15 cellular contexts compared by ENCODE assay signal in the genomic region with DNA sequence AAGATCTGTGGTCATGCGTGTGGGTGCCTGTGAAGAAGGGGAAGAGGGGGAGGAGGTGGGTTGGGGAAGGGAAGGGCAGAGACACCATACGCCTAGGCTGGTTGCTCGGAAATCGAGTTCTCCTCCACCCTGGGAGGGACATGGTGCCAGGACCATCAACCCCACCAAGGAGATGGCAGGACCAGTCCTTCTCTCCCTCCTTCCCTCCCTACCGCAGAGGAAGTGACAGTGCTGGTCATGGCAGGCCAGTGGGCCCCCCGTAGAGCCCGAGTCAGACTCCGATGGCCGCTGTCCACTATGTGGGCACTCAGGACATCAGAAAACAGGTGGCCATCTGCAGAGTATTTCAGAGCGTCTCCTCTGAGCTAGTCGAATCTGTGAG.
DNase-seq lines count a peak whose midpoint lies in the region; ATAC-seq and TF ChIP-seq lines count a peak whose summit lies in the region.
"Had no signal": no experiment of that assay in that cellular context is flagged by ENCODE, and none has a peak within 500 bp of the region (broad histone marks: within the 10 kb centered on the region; RNA-seq: fewer than 3 reads in every experiment).

No MANE protein-coding gene starts in this region.

- H3K27ac Mint-ChIP-seq in activated B cell treated with CpG ODN at 0.5 μM for 24 hours (no peak overlapping the region), natural killer cell (no peak overlapping the region)
- H3K27ac Mint-ChIP-seq in activated T-helper 1 cell treated with anti-CD3 and anti-CD28 coated beads, Interleukin-12 subunit alpha, Interleukin-12 subunit beta, Interleukin-2, Interleukin-4 antibody, amounts not matched to agents 30 ng/mL and 10 ng/mL and 1 ng/mL, durations not matched to agents 14 hours and 24 hours and 36 hours: no peak overlapping the region

- CTCF ChIA-PET in activated B cell treated with CpG ODN at 0.5 μM for 24 hours (lab: Charles Lee): no interaction called here

- peaks cover 0 to 11% (median 8%) of the 10 kb centered on the region in 4 donors for H3K9me3 ChIP-seq in stomach

- POLR2A ChIA-PET in activated B cell treated with CpG ODN at 0.5 μM for 24 hours (lab: Charles Lee): no interaction called here

- no peak for TF ChIP-seq EP300 in stomach (IDR thresholded peaks at IDR 0.05)

- intact Hi-C loops in activated B cell treated with CpG ODN at 0.5 μM for 24 hours (cut with micrococcal nuclease): no loop called here
- intact Hi-C loops in natural killer cell (cut with micrococcal nuclease): no loop called here
- intact Hi-C loops in stomach (cut with DNase I; ENCODE audit: low total_unique reads): no loop called here
- intact Hi-C loops in activated T-helper 1 cell treated with anti-CD3 and anti-CD28 coated beads, Interleukin-12 subunit alpha, Interleukin-12 subunit beta, Interleukin-2, Interleukin-4 antibody, amounts not matched to agents 30 ng/mL and 10 ng/mL and 1 ng/mL, durations not matched to agents 14 hours and 24 hours and 36 hours (cut with micrococcal nuclease): no loop called here

- H3K27me3 ChIP-seq in stomach: peaks cover 0 to 9% (median 0%) of the 10 kb centered on the region in 3 donors

- peak; percentile 13 for DNase-seq in activated CD8-positive, alpha-beta memory T cell treated with anti-CD3 and anti-CD28 coated beads for 24 hours
- no peak for DNase-seq in activated CD8-positive, alpha-beta memory T cell treated with anti-CD3 and anti-CD28 coated beads, Interleukin-2, amount 50 U/mL, for 4 hours
- DNase-seq in activated B cell treated with CpG ODN at 0.5 μM for 24 hours (peak; percentile 3), natural killer cell (peak; percentile 4), stomach (peak; percentile 17), DMS79 (lab: John Stamatoyannopoulos, UW) (no peak), AG08396 (ENCODE audit: low spot score) (no peak)
- no peak for DNase-seq in activated T-helper 1 cell treated with anti-CD3 and anti-CD28 coated beads, Interleukin-12 subunit alpha, Interleukin-12 subunit beta, Interleukin-2, Interleukin-4 antibody, amounts not matched to agents 30 ng/mL and 10 ng/mL and 1 ng/mL, durations not matched to agents 14 hours and 24 hours and 36 hours (ENCODE audit: low spot score)
- DNase-seq: C1 segment of cervical spinal cord, EL, NCI-H1092 treated with DMSO at 0.1 percent for 48 hours, NCI-H187, NCI-H446 treated with DMSO at 0.1 percent for 48 hours, NCI-H774 had no signal

- TF ChIP-seq POLR2A in stomach (IDR thresholded peaks at IDR 0.05): no peak

- H3K4me3 Mint-ChIP-seq in activated B cell treated with CpG ODN at 0.5 μM for 24 hours: no peak overlapping the region
- no peak overlapping the region for H3K4me3 Mint-ChIP-seq in natural killer cell
- no peak overlapping the region for H3K4me3 Mint-ChIP-seq in activated T-helper 1 cell treated with anti-CD3 and anti-CD28 coated beads, Interleukin-12 subunit alpha, Interleukin-12 subunit beta, Interleukin-2, Interleukin-4 antibody, amounts not matched to agents 30 ng/mL and 10 ng/mL and 1 ng/mL, durations not matched to agents 14 hours and 24 hours and 36 hours

- no peak overlapping the region for H3K4me3 ChIP-seq in stomach

- no peak for TF ChIP-seq CTCF in activated B cell treated with CpG ODN at 0.5 μM for 24 hours (IDR thresholded peaks at IDR 0.05)
- no peak for TF ChIP-seq CTCF in natural killer cell (IDR thresholded peaks at IDR 0.05)
- TF ChIP-seq CTCF in stomach (IDR thresholded peaks at IDR 0.05): no peak

- peaks cover 0 to 18% (median 8%) of the 10 kb centered on the region in 4 donors for H3K4me1 ChIP-seq in stomach

- H3K9me3 Mint-ChIP-seq in activated B cell treated with CpG ODN at 0.5 μM for 24 hours (no peaks in the 10 kb centered on the region), natural killer cell (peaks cover 0 to 2% of the 10 kb centered on the region in 2 donors)
- peaks cover 3% of the 10 kb centered on the region for H3K9me3 Mint-ChIP-seq in activated T-helper 1 cell treated with anti-CD3 and anti-CD28 coated beads, Interleukin-12 subunit alpha, Interleukin-12 subunit beta, Interleukin-2, Interleukin-4 antibody, amounts not matched to agents 30 ng/mL and 10 ng/mL and 1 ng/mL, durations not matched to agents 14 hours and 24 hours and 36 hours

- H3K36me3 ChIP-seq in stomach: no peaks in the 10 kb centered on the region

- 84 to 93% (median 91%) methylated on average over 10 to 11 of the region's 11 CpGs for WGBS in stomach, 5 donors

- H3K27me3 Mint-ChIP-seq in activated B cell treated with CpG ODN at 0.5 μM for 24 hours (no peaks in the 10 kb centered on the region), natural killer cell (ENCODE audit: low read depth in 2 of 2) (peaks cover 0 to 19% of the 10 kb centered on the region in 2 donors)
- H3K27me3 Mint-ChIP-seq in activated T-helper 1 cell treated with anti-CD3 and anti-CD28 coated beads, Interleukin-12 subunit alpha, Interleukin-12 subunit beta, Interleukin-2, Interleukin-4 antibody, amounts not matched to agents 30 ng/mL and 10 ng/mL and 1 ng/mL, durations not matched to agents 14 hours and 24 hours and 36 hours (ENCODE audit: insufficient read depth): peaks cover 3% of the 10 kb centered on the region

- ATAC-seq in activated B cell treated with CpG ODN at 0.5 μM for 24 hours (ENCODE audit: low read depth): no peak
- ATAC-seq in natural killer cell: no peak

- H3K27ac ChIP-seq in stomach: no peak overlapping the region
- H3K27ac ChIP-seq: KMS-11 had no signal

- H3K4me1 Mint-ChIP-seq in activated B cell treated with CpG ODN at 0.5 μM for 24 hours (no peaks in the 10 kb centered on the region), natural killer cell (no peaks in the 10 kb centered on the region)
- H3K4me1 Mint-ChIP-seq in activated T-helper 1 cell treated with anti-CD3 and anti-CD28 coated beads, Interleukin-12 subunit alpha, Interleukin-12 subunit beta, Interleukin-2, Interleukin-4 antibody, amounts not matched to agents 30 ng/mL and 10 ng/mL and 1 ng/mL, durations not matched to agents 14 hours and 24 hours and 36 hours (ENCODE audit: low read depth): no peaks in the 10 kb centered on the region

- no peaks in the 10 kb centered on the region for H3K36me3 Mint-ChIP-seq in activated B cell treated with CpG ODN at 0.5 μM for 24 hours (ENCODE audit: low read depth)
- no peaks in the 10 kb centered on the region for H3K36me3 Mint-ChIP-seq in natural killer cell
- no peaks in the 10 kb centered on the region for H3K36me3 Mint-ChIP-seq in activated T-helper 1 cell treated with anti-CD3 and anti-CD28 coated beads, Interleukin-12 subunit alpha, Interleukin-12 subunit beta, Interleukin-2, Interleukin-4 antibody, amounts not matched to agents 30 ng/mL and 10 ng/mL and 1 ng/mL, durations not matched to agents 14 hours and 24 hours and 36 hours (ENCODE audit: low read depth)

Comparison
In these comparisons a context has a peak if more than half of its experiments do, and no peak if none do; other contexts are left out.
1. DNase-seq: peak in activated CD8-positive, alpha-beta memory T cell treated with anti-CD3 and anti-CD28 coated beads for 24 hours (single experiment), activated B cell treated with CpG ODN at 0.5 μM for 24 hours (single experiment), natural killer cell (single experiment) and stomach (single experiment); none in activated CD8-positive, alpha-beta memory T cell treated with anti-CD3 and anti-CD28 coated beads, Interleukin-2, amount 50 U/mL, for 4 hours (single experiment), activated T-helper 1 cell treated with anti-CD3 and anti-CD28 coated beads, Interleukin-12 subunit alpha, Interleukin-12 subunit beta, Interleukin-2, Interleukin-4 antibody, amounts not matched to agents 30 ng/mL and 10 ng/mL and 1 ng/mL, durations not matched to agents 14 hours and 24 hours and 36 hours (single experiment), DMS79 (single experiment) and AG08396 (single experiment).